In genomic region chr5:11334404-11334803, GRCh38 we compare ENCODE assay signal across 15 cellular contexts.
DNase-seq lines count a peak whose midpoint lies in the region; FAIRE-seq and TF ChIP-seq lines count a peak whose summit lies in the region.
"Had no signal": no experiment of that assay in that cellular context is flagged by ENCODE, and none has a peak within 500 bp of the region (broad histone marks: within the 10 kb centered on the region; RNA-seq: fewer than 3 reads in every experiment).

No MANE protein-coding gene starts in this region.

- DNase-seq in A172 (ENCODE audit: low spot score): peak; percentile 22
- DNase-seq in D721Med (ENCODE audit: insufficient read length, low spot score): no peak
- no peak for DNase-seq in LNCaP clone FGC (ENCODE audit: low read depth)
- DNase-seq in SHP77 treated with DMSO at 0.1 percent for 48 hours (lab: John Stamatoyannopoulos, UW): peak; percentile 9
- no peak for DNase-seq in cerebellar cortex (ENCODE audit: low spot score)
- DNase-seq in stimulated activated CD4-positive, alpha-beta T cell treated with anti-CD3 and anti-CD28 coated beads, Interleukin-4, amount 100 ng/mL, for 4 hours: no peak
- DNase-seq in stimulated activated CD4-positive, alpha-beta T cell treated with anti-CD3 and anti-CD28 coated beads, Interleukin-2, amount 100 ng/mL, for 24 hours: no peak
- DNase-seq: NCI-H1417 treated with DMSO at 0.1 percent for 48 hours, NCI-H2029, NCI-H2171 treated with DMSO at 0.1 percent for 48 hours, NCI-H446 treated with DMSO at 0.1 percent for 48 hours, NCI-H69, T-helper 1 cell, T-helper 9 cell had no signal

- peak; percentile 19 for TF ChIP-seq CTCF in D721Med (IDR thresholded peaks at IDR 0.05; ENCODE audit: insufficient read depth, missing control alignments)
- TF ChIP-seq CTCF in LNCaP clone FGC (IDR thresholded peaks at IDR 0.05; ENCODE audit: control insufficient read depth, extremely low read depth, insufficient read depth): peak; percentile 52

- FAIRE-seq in D721Med (lab: Jason Lieb, UNC): no peak
- FAIRE-seq: H54 had no signal

- no peak overlapping the region for H3K4me3 ChIP-seq in LNCaP clone FGC (ENCODE audit: low read depth, low read length)

Comparison
In these comparisons a context has a peak if more than half of its experiments do, and no peak if none do; other contexts are left out.
1. DNase-seq: peak in A172 (single experiment) and SHP77 treated with DMSO at 0.1 percent for 48 hours (single experiment); none in D721Med (single experiment), LNCaP clone FGC (single experiment), cerebellar cortex (single experiment), stimulated activated CD4-positive, alpha-beta T cell treated with anti-CD3 and anti-CD28 coated beads, Interleukin-4, amount 100 ng/mL, for 4 hours (0 of 2) and stimulated activated CD4-positive, alpha-beta T cell treated with anti-CD3 and anti-CD28 coated beads, Interleukin-2, amount 100 ng/mL, for 24 hours (0 of 2).